8 cellular contexts compared by ENCODE assay signal in the genomic region with DNA sequence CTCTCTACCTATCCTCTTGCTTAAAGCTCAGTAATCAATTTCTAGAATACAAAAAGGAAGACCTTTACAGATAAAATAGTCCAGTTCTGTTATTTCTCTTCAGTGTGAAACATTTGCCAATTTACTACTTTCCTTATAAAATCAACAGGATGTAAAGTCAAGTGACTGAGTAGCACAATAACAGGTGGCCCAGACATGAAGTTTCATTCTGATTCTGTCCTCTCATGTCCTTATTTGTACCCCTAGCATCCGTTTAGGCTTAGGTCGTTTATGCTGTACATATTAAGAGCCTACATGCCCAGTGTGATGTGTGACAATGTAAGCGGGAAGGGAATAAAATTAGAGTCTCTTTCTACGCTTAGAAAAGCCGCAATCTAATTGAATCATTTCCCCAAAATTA. TPM values are rescaled to one million over a fixed set of nuclear protein-coding genes. Genes with fewer than 3 reads are reported as not detected.
DNase-seq lines count a peak whose midpoint lies in the region; ATAC-seq, FAIRE-seq and TF ChIP-seq lines count a peak whose summit lies in the region.

No MANE protein-coding gene starts in this region.

- H3K4me1 ChIP-seq in Peyer's patch (peaks cover 0 to 56% (median 21%) of the 10 kb centered on the region in 4 donors), small intestine (ENCODE audit: control insufficient read depth in 2 of 2, insufficient read depth in 1 of 2, low read depth in 1 of 2, low read length in 1 of 2) (peaks cover 3 to 25% of the 10 kb centered on the region in 2 donors), Caco-2 (no peaks in the 10 kb centered on the region)

- H3K4me3 Mint-ChIP-seq in activated CD4-positive, alpha-beta T cell treated with anti-CD3 and anti-CD28 coated beads for 36 hours = peak overlapping the region; percentile 1
- no peak overlapping the region for H3K4me3 Mint-ChIP-seq in Caco-2 (ENCODE audit: unreplicated experiment)

- no peak for TF ChIP-seq POLR2A in Peyer's patch (IDR thresholded peaks at IDR 0.05)

- ATAC-seq in activated CD4-positive, alpha-beta T cell treated with anti-CD3 and anti-CD28 coated beads for 36 hours = peak; percentile 93
- ATAC-seq in HG02678 (IDR thresholded peaks at IDR 0.05; ENCODE audit: unreplicated experiment) = peak; percentile 98

- no peaks in the 10 kb centered on the region for H3K9me3 Mint-ChIP-seq in activated CD4-positive, alpha-beta T cell treated with anti-CD3 and anti-CD28 coated beads for 36 hours (ENCODE audit: low read depth)
- no peaks in the 10 kb centered on the region for H3K9me3 Mint-ChIP-seq in Caco-2 (ENCODE audit: unreplicated experiment)

- no peak for TF ChIP-seq CTCF in Peyer's patch (IDR thresholded peaks at IDR 0.05)
- no peak for TF ChIP-seq CTCF in Caco-2 (IDR thresholded peaks at IDR 0.05; ENCODE audit: insufficient read depth in 1 of 2, low read depth in 1 of 2, low read length in 1 of 2, severe bottlenecking in 1 of 2, unreplicated experiment in 1 of 2)

- peaks cover 88% of the 10 kb centered on the region for H3K4me1 Mint-ChIP-seq in activated CD4-positive, alpha-beta T cell treated with anti-CD3 and anti-CD28 coated beads for 36 hours
- H3K4me1 Mint-ChIP-seq in Caco-2 (ENCODE audit: low read depth, unreplicated experiment) = peaks cover 15% of the 10 kb centered on the region

- no peaks in the 10 kb centered on the region for H3K9me3 ChIP-seq in Peyer's patch
- H3K9me3 ChIP-seq in small intestine (ENCODE audit: control insufficient read depth, low read depth) = no peaks in the 10 kb centered on the region
- H3K9me3 ChIP-seq in Caco-2 = no peaks in the 10 kb centered on the region

- H3K27me3 Mint-ChIP-seq in activated CD4-positive, alpha-beta T cell treated with anti-CD3 and anti-CD28 coated beads for 36 hours = no peaks in the 10 kb centered on the region
- H3K27me3 Mint-ChIP-seq in Caco-2 (ENCODE audit: insufficient read depth, unreplicated experiment) = no peaks in the 10 kb centered on the region

- DNase-seq in activated CD4-positive, alpha-beta T cell treated with anti-CD3 and anti-CD28 coated beads for 36 hours = peak; percentile 24
- no peak for DNase-seq in activated CD4-positive, alpha-beta T cell treated with anti-CD3 and anti-CD28 coated beads for 4 hours
- DNase-seq in Peyer's patch (no peak), small intestine (peak; percentile 11), globus pallidus (ENCODE audit: low spot score) (no peak), Caco-2 (no peak), SW480 (ENCODE audit: low spot score) (no peak)

- H3K36me3 ChIP-seq in Peyer's patch (no peaks in the 10 kb centered on the region), small intestine (ENCODE audit: control insufficient read depth in 2 of 2, insufficient read depth in 2 of 2, low read length in 2 of 2) (no peaks in the 10 kb centered on the region), Caco-2 (ENCODE audit: control insufficient read depth, insufficient read depth, low read length) (peaks cover 1% of the 10 kb centered on the region; the same call in 1 of the 2 replicates)

- FAIRE-seq in small intestine (lab: Jason Lieb, UNC) = no peak

- CTCF ChIA-PET in activated CD4-positive, alpha-beta T cell treated with anti-CD3 and anti-CD28 coated beads for 36 hours (lab: Charles Lee) = interaction anchor here (1.0 to 1.4 kb wide), 3 partner anchors 24 to 51 kb away, joined by 3 to 4 read pairs (median 3); no protein-coding TSS in a partner anchor
- CTCF ChIA-PET in Caco-2 (lab: Charles Lee) = no interaction called here

- POLR2A ChIA-PET in activated CD4-positive, alpha-beta T cell treated with anti-CD3 and anti-CD28 coated beads for 36 hours (lab: Charles Lee) = interaction anchor here (0.5 to 1.5 kb wide), 5 partner anchors 16 to 267 kb away, joined by 3 to 7 read pairs (median 4); no protein-coding TSS in a partner anchor
- POLR2A ChIA-PET in Caco-2 (lab: Charles Lee) = no interaction called here

- no TSS peak for BruUV-seq in Caco-2 (replicated peaks; lab: Mats Ljungman, UMichigan)

- peak overlapping the region; percentile 69 for H3K27ac Mint-ChIP-seq in activated CD4-positive, alpha-beta T cell treated with anti-CD3 and anti-CD28 coated beads for 36 hours
- H3K27ac Mint-ChIP-seq in Caco-2 (ENCODE audit: unreplicated experiment) = no peak overlapping the region

- H3K27ac ChIP-seq in Peyer's patch (peak overlapping the region; percentile 35 to 65 (median 44)), small intestine (ENCODE audit: low read depth in 1 of 2, low read length in 1 of 2) (no peak overlapping the region)

- intact Hi-C loops in activated CD4-positive, alpha-beta T cell treated with anti-CD3 and anti-CD28 coated beads for 36 hours (cut with DNase I, micrococcal nuclease) = loop anchor here (1.0 to 10.0 kb wide), 4 partner anchors 15 to 1613 kb away; no protein-coding TSS in a partner anchor
- intact Hi-C loops in Caco-2 (cut with micrococcal nuclease; ENCODE audit: unreplicated experiment) = no loop called here

- H3K4me3 ChIP-seq in Peyer's patch (no peak overlapping the region), small intestine (ENCODE audit: low read depth in 1 of 2, low read length in 2 of 2) (no peak overlapping the region), Caco-2 (ENCODE audit: low read depth, low read length) (no peak overlapping the region)

- WGBS in small intestine, 3 donors = 44 to 66% (median 47%) methylated on average over 5 of the region's 5 CpGs

- H3K27me3 ChIP-seq in Peyer's patch (no peaks in the 10 kb centered on the region), small intestine (ENCODE audit: control insufficient read depth in 2 of 2, insufficient read depth in 2 of 2, low read length in 2 of 2) (no peaks in the 10 kb centered on the region), Caco-2 (replicated peaks; ENCODE audit: control insufficient read depth, insufficient read depth, low read length) (no peaks in the 10 kb centered on the region)

- peaks cover 19% of the 10 kb centered on the region for H3K36me3 Mint-ChIP-seq in activated CD4-positive, alpha-beta T cell treated with anti-CD3 and anti-CD28 coated beads for 36 hours (ENCODE audit: low read depth)
- peaks cover 20% of the 10 kb centered on the region for H3K36me3 Mint-ChIP-seq in Caco-2 (ENCODE audit: insufficient read depth, unreplicated experiment)

RNA-seq across cellular contexts. Expression of a gene that starts 29.2 kb away (rescaled TPM):
- total RNA-seq in activated CD4-positive, alpha-beta T cell treated with anti-CD3 and anti-CD28 coated beads for 36 hours = 10 to 100 TPM; 28.8 to 31.0 TPM
- total RNA-seq in Peyer's patch (10 to 100 TPM; 41.5 to 77.6 (median 49.0) TPM), Caco-2 (2022) (36.6 and 37.3 TPM in 2 replicates)
- polyA plus RNA-seq in small intestine = 10 to 100 TPM; 12.8 to 13.4 (median 13.2) TPM

Comparison
In these comparisons a context has a peak if more than half of its experiments do, and no peak if none do; other contexts are left out.
1. DNase-seq: peak in activated CD4-positive, alpha-beta T cell treated with anti-CD3 and anti-CD28 coated beads for 36 hours (single experiment) and small intestine (single experiment); none in activated CD4-positive, alpha-beta T cell treated with anti-CD3 and anti-CD28 coated beads for 4 hours (0 of 2), Peyer's patch (0 of 3), globus pallidus (single experiment), Caco-2 (0 of 2) and SW480 (single experiment).
2. H3K27ac ChIP-seq: peak in Peyer's patch (4 of 4); none in small intestine (0 of 2).